ENCODE assay signal across 11 cellular contexts in genomic region chr14:25009891-25010290, GRCh38. TPM values are rescaled to one million over a fixed set of nuclear protein-coding genes. Genes with fewer than 3 reads are reported as not detected.
DNase-seq lines count a peak whose midpoint lies in the region; ATAC-seq, FAIRE-seq and TF ChIP-seq lines count a peak whose summit lies in the region.
"Had no signal": no experiment of that assay in that cellular context is flagged by ENCODE, and none has a peak within 500 bp of the region (broad histone marks: within the 10 kb centered on the region; RNA-seq: fewer than 3 reads in every experiment).

No MANE protein-coding gene starts in this region.

- ATAC-seq in A549: peak in 1 of 2 experiments; percentile 67; a peak in 3 of 6 replicates
- peak; percentile 47 for ATAC-seq in left lung
- ATAC-seq in activated T-cell treated with anti-CD3 and anti-CD28 coated beads, Interleukin-2, amount 50 U/mL, for 72 hours (replicated peaks in 1 of 2): no peak

- no peak overlapping the region for H3K4me3 Mint-ChIP-seq in CD14-positive monocyte
- no peak overlapping the region for H3K4me3 Mint-ChIP-seq in CD8-positive, alpha-beta memory T cell
- H3K4me3 Mint-ChIP-seq in activated T-cell treated with anti-CD3 and anti-CD28 coated beads, Interleukin-2, amount 50 U/mL, for 72 hours: no peak overlapping the region

- in situ Hi-C loops in brain microvascular endothelial cell (cut with HindIII; ENCODE audit: low pct_ligation_motif_present, low sequenced_read_pairs): no loop called here

- TF ChIP-seq CTCF in A549 (IDR thresholded peaks at IDR 0.05) (no peak), brain microvascular endothelial cell (IDR thresholded peaks at IDR 0.05; ENCODE audit: low read depth, low read length, missing control alignments) (no peak), left lung (IDR thresholded peaks at IDR 0.05) (no peak), CD14-positive monocyte (IDR thresholded peaks at IDR 0.05) (no peak)

- no peaks in the 10 kb centered on the region for H3K36me3 ChIP-seq in brain microvascular endothelial cell (replicated peaks)
- no peaks in the 10 kb centered on the region for H3K36me3 ChIP-seq in left lung
- H3K36me3 ChIP-seq in CD8-positive, alpha-beta memory T cell (ENCODE audit: insufficient read depth, low read length): no peaks in the 10 kb centered on the region

- H3K36me3 Mint-ChIP-seq in CD14-positive monocyte: no peaks in the 10 kb centered on the region
- H3K36me3 Mint-ChIP-seq in CD8-positive, alpha-beta memory T cell: no peaks in the 10 kb centered on the region
- no peaks in the 10 kb centered on the region for H3K36me3 Mint-ChIP-seq in activated T-cell treated with anti-CD3 and anti-CD28 coated beads, Interleukin-2, amount 50 U/mL, for 72 hours (ENCODE audit: insufficient read depth in 2 of 2)

- H3K27ac Mint-ChIP-seq in CD14-positive monocyte: no peak overlapping the region
- no peak overlapping the region for H3K27ac Mint-ChIP-seq in CD8-positive, alpha-beta memory T cell
- H3K27ac Mint-ChIP-seq in activated T-cell treated with anti-CD3 and anti-CD28 coated beads, Interleukin-2, amount 50 U/mL, for 72 hours: no peak overlapping the region

- H3K4me2 ChIP-seq in A549: peak overlapping the region; percentile 45

- no peak for TF ChIP-seq RAD21 in A549 (conservative IDR thresholded peaks at IDR 0.05 in 1 of 2, IDR thresholded peaks at IDR 0.05 in 1 of 2)

- no peak overlapping the region for H3K4me3 ChIP-seq in A549
- H3K4me3 ChIP-seq in brain microvascular endothelial cell (ENCODE audit: low read depth, low read length): no peak overlapping the region
- H3K4me3 ChIP-seq in left lung: peak overlapping the region in 1 of 2 donors; percentile 16
- H3K4me3 ChIP-seq in CD8-positive, alpha-beta memory T cell (ENCODE audit: low read length): no peak overlapping the region

- FAIRE-seq in A549 (lab: Jason Lieb, UNC): peak; percentile 13

- H3K27ac ChIP-seq in A549: no peak overlapping the region; a peak in 1 of 6 replicates
- no peak overlapping the region for H3K27ac ChIP-seq in brain microvascular endothelial cell
- peak overlapping the region; percentile 51 to 66 for H3K27ac ChIP-seq in left lung
- H3K27ac ChIP-seq in CD8-positive, alpha-beta memory T cell (ENCODE audit: low read depth, low read length): no peak overlapping the region

- H3K4me1 ChIP-seq in A549 (peaks cover 31% of the 10 kb centered on the region), left lung (peaks cover 0 to 10% of the 10 kb centered on the region in 2 donors)
- H3K4me1 ChIP-seq in CD8-positive, alpha-beta memory T cell (ENCODE audit: insufficient read depth, low read length): no peaks in the 10 kb centered on the region

- POLR2A ChIA-PET in A549 (lab: Yijun Ruan, JAX): no interaction called here
- POLR2A ChIA-PET in CD8-positive, alpha-beta memory T cell (lab: Charles Lee): no interaction called here

- TF ChIP-seq POLR2A in A549 (IDR thresholded peaks at IDR 0.05; ENCODE audit: low read length): no peak

- peaks cover 0 to 9% (median 1%) of the 10 kb centered on the region in 3 donors for H3K27me3 Mint-ChIP-seq in CD14-positive monocyte (ENCODE audit: low read depth in 3 of 3)
- peaks cover 5 to 37% of the 10 kb centered on the region in 2 donors for H3K27me3 Mint-ChIP-seq in CD8-positive, alpha-beta memory T cell
- peaks cover 7% of the 10 kb centered on the region for H3K27me3 Mint-ChIP-seq in activated T-cell treated with anti-CD3 and anti-CD28 coated beads, Interleukin-2, amount 50 U/mL, for 72 hours (ENCODE audit: low read depth)

- peaks cover 0 to 2% (median 0%) of the 10 kb centered on the region in 7 donors for H3K9me3 Mint-ChIP-seq in CD14-positive monocyte
- no peaks in the 10 kb centered on the region for H3K9me3 Mint-ChIP-seq in CD8-positive, alpha-beta memory T cell
- H3K9me3 Mint-ChIP-seq in activated T-cell treated with anti-CD3 and anti-CD28 coated beads, Interleukin-2, amount 50 U/mL, for 72 hours: no peaks in the 10 kb centered on the region

- H3K27me3 ChIP-seq in brain microvascular endothelial cell (replicated peaks) (no peaks in the 10 kb centered on the region), left lung (no peaks in the 10 kb centered on the region)
- H3K27me3 ChIP-seq in CD8-positive, alpha-beta memory T cell (ENCODE audit: insufficient read depth, low read length, poor library complexity, severe bottlenecking): no peaks in the 10 kb centered on the region

- CTCF ChIA-PET in A549 (lab: Yijun Ruan, JAX): interaction anchor here (1.5 kb wide), 1 partner anchor 204 kb away, joined by 3 read pairs; no protein-coding TSS in a partner anchor
- CTCF ChIA-PET in CD8-positive, alpha-beta memory T cell (lab: Charles Lee): no interaction called here

- no peak for TF ChIP-seq EP300 in A549 (IDR thresholded peaks at IDR 0.05)

- H3K9me3 ChIP-seq in A549 (no peaks in the 10 kb centered on the region), left lung (no peaks in the 10 kb centered on the region)
- no peaks in the 10 kb centered on the region for H3K9me3 ChIP-seq in CD8-positive, alpha-beta memory T cell (ENCODE audit: low read length)

- intact Hi-C loops in left lung (cut with DNase I): no loop called here
- intact Hi-C loops in CD14-positive monocyte (cut with micrococcal nuclease): no loop called here

- DNase-seq in A549 (ENCODE audit: low read depth in 1 of 2, low spot score in 1 of 2) (peak in 1 of 2 experiments; percentile 58), HS-27A (ENCODE audit: low read depth) (peak; percentile 90), brain microvascular endothelial cell (peak; percentile 1), left lung (no peak), CD14-positive monocyte (ENCODE audit: low spot score) (no peak)
- no peak for DNase-seq in CD8-positive, alpha-beta memory T cell
- no peak for DNase-seq in activated T-cell treated with anti-CD3 and anti-CD28 coated beads, Interleukin-2, amount 50 U/mL, for 72 hours
- no peak for DNase-seq in stimulated activated CD4-positive, alpha-beta T cell treated with anti-CD3 and anti-CD28 coated beads, Interleukin-15, amount 100 ng/mL, for 24 hours
- DNase-seq: occipital lobe; OCI-M1; stimulated activated CD4-positive, alpha-beta T cell treated with anti-CD3 and anti-CD28 coated beads, Interleukin-4, amount 100 ng/mL, for 24 hours had no signal

- H3K4me1 Mint-ChIP-seq in CD14-positive monocyte: no peaks in the 10 kb centered on the region
- no peaks in the 10 kb centered on the region for H3K4me1 Mint-ChIP-seq in CD8-positive, alpha-beta memory T cell
- H3K4me1 Mint-ChIP-seq in activated T-cell treated with anti-CD3 and anti-CD28 coated beads, Interleukin-2, amount 50 U/mL, for 72 hours (ENCODE audit: low read depth): no peaks in the 10 kb centered on the region

- 12% methylated on average over 3 of the region's 3 CpGs for WGBS in A549 (ENCODE audit: missing lambda C conversion rate)

TF ChIP-seq in A549, 52 proteins besides CTCF, POLR2A, EP300 and RAD21 (continues in another document):
- TF ChIP-seq TP53 (CRISPR knock-in tag; IDR thresholded peaks at IDR 0.05): no peak
- no peak for TF ChIP-seq KDM1A (IDR thresholded peaks at IDR 0.05; ENCODE audit: low read depth)
- TF ChIP-seq ESRRA (IDR thresholded peaks at IDR 0.05; ENCODE audit: borderline replicate concordance, low read length): no peak
- no peak for TF ChIP-seq NPAS2 (CRISPR knock-in tag; IDR thresholded peaks at IDR 0.05; ENCODE audit: borderline replicate concordance)
- no peak for TF ChIP-seq PHF8 (IDR thresholded peaks at IDR 0.05; ENCODE audit: borderline replicate concordance, low read depth)
- TF ChIP-seq HMGXB4 (CRISPR knock-in tag; IDR thresholded peaks at IDR 0.05; ENCODE audit: borderline replicate concordance): no peak
- TF ChIP-seq MAFK (IDR thresholded peaks at IDR 0.05; ENCODE audit: partially characterized antibody): no peak
- TF ChIP-seq JUN (IDR thresholded peaks at IDR 0.05): no peak
- no peak for TF ChIP-seq ATOH8 (CRISPR knock-in tag; IDR thresholded peaks at IDR 0.05; ENCODE audit: low read depth)
- no peak for TF ChIP-seq MYC (IDR thresholded peaks at IDR 0.05; ENCODE audit: borderline replicate concordance, low read length)
- TF ChIP-seq NR3C1 (IDR thresholded peaks at IDR 0.05): no peak
- TF ChIP-seq CBX8 (IDR thresholded peaks at IDR 0.05): no peak
- TF ChIP-seq CEBPB (IDR thresholded peaks at IDR 0.05): no peak
- TF ChIP-seq ZFP36 (IDR thresholded peaks at IDR 0.05; ENCODE audit: borderline replicate concordance, partially characterized antibody): no peak
- TF ChIP-seq FOSL2 (IDR thresholded peaks at IDR 0.05): no peak
- TF ChIP-seq FOSL2 (CRISPR knock-in tag; IDR thresholded peaks at IDR 0.05): no peak
- no peak for TF ChIP-seq RCOR1 (IDR thresholded peaks at IDR 0.05; ENCODE audit: low read depth, low read length)

RNA-seq across cellular contexts. Expression of gene STXBP6, which starts 40.1 kb away (rescaled TPM):
- polyA plus RNA-seq in A549 (2011; rRNA removed) (4.6 and 6.3 TPM in 2 replicates), A549 (2017; fragmentation: RNase III; extraction: RNeasy Plus Mini Kit Qiagen cat#74134 plus additional on column Dnase treatment) (1.6 to 2.1 TPM (median 1.7 TPM) in 3 replicates), CD14-positive monocyte (under 1 TPM; 0.08 to 0.25 TPM)
- 2.9 and 3.4 TPM in 2 replicates for polyA plus RNA-seq in A549 (2012; cell fraction: cytosol; rRNA removed)
- polyA plus RNA-seq in A549 (2012; cell fraction: nucleus; rRNA removed): 1.7 and 1.8 TPM in 2 replicates
- polyA minus RNA-seq in A549 (2011; rRNA and poly(A)+ RNA removed): 3.2 and 4.3 TPM in 2 replicates
- total RNA-seq in left lung: 10 to 100 TPM; 17.2 to 19.9 TPM
- under 1 TPM; 0.28 to 0.38 TPM for total RNA-seq in CD8-positive, alpha-beta memory T cell
- not detected for polyA plus RNA-seq in CD8-positive, alpha-beta memory T cell
- total RNA-seq in activated T-cell treated with anti-CD3 and anti-CD28 coated beads, Interleukin-2, amount 50 U/mL, for 72 hours: not detected

Comparison
In these comparisons a context has a peak if more than half of its experiments do, and no peak if none do; other contexts are left out.
1. DNase-seq: peak in HS-27A (single experiment) and brain microvascular endothelial cell (single experiment); none in left lung (0 of 2), CD14-positive monocyte (single experiment), CD8-positive, alpha-beta memory T cell (0 of 5), activated T-cell treated with anti-CD3 and anti-CD28 coated beads, Interleukin-2, amount 50 U/mL, for 72 hours (0 of 2) and stimulated activated CD4-positive, alpha-beta T cell treated with anti-CD3 and anti-CD28 coated beads, Interleukin-15, amount 100 ng/mL, for 24 hours (single experiment).
2. H3K27ac ChIP-seq: peak in left lung (2 of 2); none in A549 (0 of 2), brain microvascular endothelial cell (single experiment) and CD8-positive, alpha-beta memory T cell (single experiment).
3. RNA of gene STXBP6, which starts 40.1 kb away (total RNA-seq): 17.2 to 19.9 TPM in left lung; 0.28 to 0.38 TPM in CD8-positive, alpha-beta memory T cell and not detected in activated T-cell treated with anti-CD3 and anti-CD28 coated beads, Interleukin-2, amount 50 U/mL, for 72 hours; every median in the first group is over 10 times any median in the second.